In genomic region chr15:80777836-80778620, GRCh38 we compare ENCODE assay signal across 1 cellular context.
TF ChIP-seq lines count a peak whose summit lies in the region.

No MANE protein-coding gene starts in this region.

TF ChIP-seq in HepG2, 621 proteins besides CTCF, POLR2A, EP300 and RAD21 (continued from another document):
- no peak for TF ChIP-seq ZNF276 (CRISPR knock-in tag; IDR thresholded peaks at IDR 0.05; ENCODE audit: low read depth)
- TF ChIP-seq GFI1 (CRISPR knock-in tag; IDR thresholded peaks at IDR 0.05; ENCODE audit: borderline replicate concordance), result no peak
- TF ChIP-seq ZNF7 (CRISPR knock-in tag; IDR thresholded peaks at IDR 0.05), result no peak
TF ChIP-seq in HepG2: peak in this region for 2.
